In the genomic region with DNA sequence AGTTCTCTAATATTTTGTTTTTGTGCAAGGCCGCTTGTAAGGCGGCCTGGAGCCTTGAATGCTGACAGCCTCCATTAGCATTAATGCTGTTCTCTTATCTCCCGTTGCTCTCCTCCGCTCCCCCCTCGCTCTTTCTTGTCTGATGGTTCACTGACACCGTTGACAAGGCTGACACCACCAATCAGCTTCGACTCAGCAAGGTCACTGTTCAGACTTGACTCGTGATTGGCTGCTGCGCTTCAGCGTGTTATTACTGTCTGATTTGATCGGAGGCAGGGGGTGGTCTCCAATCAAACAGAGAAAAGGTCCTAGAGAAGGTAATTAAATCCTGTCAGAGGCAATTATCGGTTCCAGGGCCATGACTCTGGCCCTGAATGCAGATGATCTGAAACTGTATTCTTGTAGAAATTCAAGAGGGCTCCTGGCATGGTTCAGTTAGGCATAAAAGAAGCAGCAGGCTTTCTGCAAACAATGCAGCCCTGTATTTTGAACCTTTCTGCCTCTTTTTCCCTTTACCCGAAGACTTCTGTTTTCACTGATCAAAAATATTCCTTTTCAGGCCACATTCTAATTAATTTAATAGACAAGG, we compare ENCODE assay signal across 12 cellular contexts. TPM values are rescaled to one million over a fixed set of nuclear protein-coding genes. Genes with fewer than 3 reads are reported as not detected.
DNase-seq lines count a peak whose midpoint lies in the region; ATAC-seq and TF ChIP-seq lines count a peak whose summit lies in the region.
"Had no signal": no experiment of that assay in that cellular context is flagged by ENCODE, and none has a peak within 500 bp of the region (broad histone marks: within the 10 kb centered on the region; RNA-seq: fewer than 3 reads in every experiment).

No MANE protein-coding gene starts in this region.

- intact Hi-C loops in CD4-positive, alpha-beta T cell (cut with DNase I, micrococcal nuclease), result no loop called here

- no peak overlapping the region for H3K27ac Mint-ChIP-seq in CD4-positive, alpha-beta T cell
- H3K27ac Mint-ChIP-seq: CD14-positive monocyte; dendritic cell treated with granulocyte-macrophage colony-stimulating factor and Interleukin-4, amounts not matched to agents 40 ng/mL and 50 ng/mL, for 4 days had no signal

- peaks cover 2% of the 10 kb centered on the region for H3K9me3 Mint-ChIP-seq in CD4-positive, alpha-beta T cell

- no peak for TF ChIP-seq RAD21 in neural cell (conservative IDR thresholded peaks at IDR 0.05)

- H3K9me2 ChIP-seq in neural cell (ENCODE audit: insufficient read depth, low read length), result no peaks in the 10 kb centered on the region
- no peaks in the 10 kb centered on the region for H3K9me2 ChIP-seq in MM.1S (replicated peaks; ENCODE audit: insufficient read depth, low read length)

- no peak for TF ChIP-seq CTCF in CD4-positive, alpha-beta T cell (IDR thresholded peaks at IDR 0.05)
- TF ChIP-seq CTCF in fibroblast of lung (conservative IDR thresholded peaks at IDR 0.05 in 1 of 2, IDR thresholded peaks at IDR 0.05 in 1 of 2; ENCODE audit: low read depth in 1 of 2, low read length in 2 of 2) (no peak), neural cell (IDR thresholded peaks at IDR 0.05; ENCODE audit: poor library complexity, severe bottlenecking) (no peak), MM.1S (IDR thresholded peaks at IDR 0.05; ENCODE audit: low read length) (no peak), GM13976 (IDR thresholded peaks at IDR 0.05; ENCODE audit: borderline replicate concordance, control extremely low read depth, extremely low read depth, insufficient read depth, missing control alignments) (no peak)

- H3K4me3 ChIP-seq in fibroblast of lung (replicated peaks in 1 of 4; ENCODE audit: control extremely low read depth in 1 of 4, insufficient read depth in 1 of 4, low read depth in 3 of 4, low read length in 4 of 4), result peak overlapping the region in 1 of 4 experiments; percentile 0
- peak overlapping the region; percentile 58 for H3K4me3 ChIP-seq in neural cell (ENCODE audit: low read length)
- no peak overlapping the region for H3K4me3 ChIP-seq in MM.1S (ENCODE audit: low read length)
- H3K4me3 ChIP-seq: left lung had no signal

- H3K27me3 ChIP-seq in CD4-positive, alpha-beta T cell (ENCODE audit: control insufficient read depth, insufficient read depth, low read length), result no peaks in the 10 kb centered on the region
- H3K27me3 ChIP-seq in fibroblast of lung (ENCODE audit: control insufficient read depth, insufficient read depth, low read length) (no peaks in the 10 kb centered on the region), neural cell (ENCODE audit: insufficient read depth, low read depth, low read length) (no peaks in the 10 kb centered on the region), MM.1S (replicated peaks; ENCODE audit: insufficient read depth, low read length) (no peaks in the 10 kb centered on the region)
- H3K27me3 ChIP-seq: left lung had no signal

- TF ChIP-seq EP300 in neural cell (conservative IDR thresholded peaks at IDR 0.05; ENCODE audit: poor library complexity, severe bottlenecking), result peak; percentile 98

- in situ Hi-C loops in GM13976 (cut with MboI; ENCODE audit: low sequenced_read_pairs, unreplicated experiment), result no loop called here

- POLR2A ChIA-PET in CD4-positive, alpha-beta T cell (lab: Charles Lee), result no interaction called here

- H3K36me3 Mint-ChIP-seq in CD4-positive, alpha-beta T cell (ENCODE audit: low read depth), result no peaks in the 10 kb centered on the region
- H3K36me3 Mint-ChIP-seq: CD14-positive monocyte had no signal

- no peaks in the 10 kb centered on the region for H3K9me3 ChIP-seq in CD4-positive, alpha-beta T cell (ENCODE audit: control insufficient read depth, low read length)
- no peaks in the 10 kb centered on the region for H3K9me3 ChIP-seq in fibroblast of lung (ENCODE audit: control insufficient read depth, insufficient read depth, low read depth, low read length)
- no peaks in the 10 kb centered on the region for H3K9me3 ChIP-seq in neural cell (ENCODE audit: low read length)
- no peaks in the 10 kb centered on the region for H3K9me3 ChIP-seq in MM.1S (replicated peaks; ENCODE audit: insufficient read depth, low read length)
- H3K9me3 ChIP-seq: left lung had no signal

- H3K79me2 ChIP-seq in fibroblast of lung (ENCODE audit: control insufficient read depth, insufficient read depth, low read length) (no peaks in the 10 kb centered on the region), neural cell (replicated peaks; ENCODE audit: insufficient read depth, low read length) (no peaks in the 10 kb centered on the region), MM.1S (ENCODE audit: low read length) (no peaks in the 10 kb centered on the region)

- H3K4me3 Mint-ChIP-seq in CD4-positive, alpha-beta T cell, result no peak overlapping the region
- H3K4me3 Mint-ChIP-seq: CD14-positive monocyte; dendritic cell treated with granulocyte-macrophage colony-stimulating factor and Interleukin-4, amounts not matched to agents 40 ng/mL and 50 ng/mL, for 4 days had no signal

- no peaks in the 10 kb centered on the region for H3K4me1 ChIP-seq in fibroblast of lung (ENCODE audit: control insufficient read depth, extremely low read depth, insufficient read depth, low read length)
- no peaks in the 10 kb centered on the region for H3K4me1 ChIP-seq in MM.1S (ENCODE audit: low read length)
- H3K4me1 ChIP-seq: left lung had no signal

- CTCF ChIA-PET in CD4-positive, alpha-beta T cell (lab: Charles Lee), result no interaction called here

- H3K27ac ChIP-seq in CD4-positive, alpha-beta T cell (ENCODE audit: low read depth, low read length), result no peak overlapping the region
- H3K27ac ChIP-seq in fibroblast of lung (ENCODE audit: insufficient read depth, low read length) (no peak overlapping the region), neural cell (ENCODE audit: low read length) (peak overlapping the region; percentile 93), MM.1S (ENCODE audit: low read length) (no peak overlapping the region)
- H3K27ac ChIP-seq: left lung had no signal

- H3K9ac ChIP-seq in fibroblast of lung (ENCODE audit: insufficient read depth, low read length), result no peak overlapping the region
- peak overlapping the region; percentile 69 for H3K9ac ChIP-seq in neural cell (ENCODE audit: low read length)
- no peak overlapping the region for H3K9ac ChIP-seq in MM.1S (ENCODE audit: low read length)

- ATAC-seq in CD4-positive, alpha-beta T cell (ENCODE audit: poor library complexity), result peak; percentile 39
- ATAC-seq: left lung had no signal

- H3K36me3 ChIP-seq in fibroblast of lung (ENCODE audit: control insufficient read depth, insufficient read depth, low read length), result no peaks in the 10 kb centered on the region
- H3K36me3 ChIP-seq in neural cell (ENCODE audit: insufficient read depth, low read length), result no peaks in the 10 kb centered on the region
- no peaks in the 10 kb centered on the region for H3K36me3 ChIP-seq in MM.1S (replicated peaks; ENCODE audit: insufficient read depth, low read length)
- H3K36me3 ChIP-seq: left lung had no signal

- H2AFZ ChIP-seq in fibroblast of lung (ENCODE audit: low read length) (no peak overlapping the region), neural cell (ENCODE audit: low read depth, low read length) (peak overlapping the region; percentile 35), MM.1S (ENCODE audit: low read length) (no peak overlapping the region)

- DNase-seq in CD4-positive, alpha-beta T cell, result peak in 1 of 10 experiments; percentile 5
- DNase-seq in NCI-H748 (lab: John Stamatoyannopoulos, UW; ENCODE audit: unreplicated experiment) (peak; percentile 75), fibroblast of lung (ENCODE audit: low read depth in 2 of 2) (peak; percentile 4 to 36), MM.1S (no peak), T-helper 9 cell (no peak), NCI-H128 (lab: John Stamatoyannopoulos, UW; ENCODE audit: unreplicated experiment) (no peak), GM13976 (ENCODE audit: low spot score) (no peak)
- DNase-seq: activated CD8-positive, alpha-beta memory T cell treated with anti-CD3 and anti-CD28 coated beads, Interleukin-2, amount 50 U/mL, for 48 hours; left lung had no signal

- no peak overlapping the region for H3K4me2 ChIP-seq in fibroblast of lung (ENCODE audit: extremely low read depth, insufficient read depth, low read length)
- H3K4me2 ChIP-seq in neural cell (ENCODE audit: low read length), result peak overlapping the region; percentile 62
- no peak overlapping the region for H3K4me2 ChIP-seq in MM.1S (ENCODE audit: low read depth, low read length)

- H3K27me3 Mint-ChIP-seq in CD4-positive, alpha-beta T cell, result peaks cover 5% of the 10 kb centered on the region
- H3K27me3 Mint-ChIP-seq: dendritic cell treated with granulocyte-macrophage colony-stimulating factor and Interleukin-4, amounts not matched to agents 40 ng/mL and 50 ng/mL, for 4 days had no signal

- H3K4me1 Mint-ChIP-seq in CD4-positive, alpha-beta T cell (ENCODE audit: low read depth), result no peaks in the 10 kb centered on the region
- H3K4me1 Mint-ChIP-seq: CD14-positive monocyte had no signal

- H3F3A ChIP-seq in neural cell (ENCODE audit: insufficient read depth, low read length, poor library complexity, severe bottlenecking) (peaks cover 5% of the 10 kb centered on the region), MM.1S (ENCODE audit: insufficient read depth, low read length) (no peaks in the 10 kb centered on the region)

- no peaks in the 10 kb centered on the region for H4K20me1 ChIP-seq in fibroblast of lung (ENCODE audit: control insufficient read depth, extremely low read depth, insufficient read depth, low read length)
- H4K20me1 ChIP-seq in neural cell (ENCODE audit: insufficient read depth), result no peaks in the 10 kb centered on the region
- H4K20me1 ChIP-seq in MM.1S (ENCODE audit: insufficient read depth, low read length), result no peaks in the 10 kb centered on the region

RNA-seq across cellular contexts. Expression of gene MPPED2, which starts 49.3 kb away (rescaled TPM):
- 1 to 10 TPM in 1 of 2 experiments, under 1 TPM in 1; 0.96 to 1.7 TPM for total RNA-seq in CD4-positive, alpha-beta T cell
- total RNA-seq in fibroblast of lung, result under 0.01 TPM in 2 replicates
- 0.02 and 0.03 TPM in 2 replicates for polyA plus RNA-seq in fibroblast of lung
- polyA plus RNA-seq in fibroblast of lung (2012), result not detected in 2 replicates
- polyA minus RNA-seq in fibroblast of lung (ENCODE audit: low replicate concordance), result not detected in 2 replicates
- polyA plus RNA-seq in neural cell, result 81.4 and 99.7 TPM in 2 replicates
- polyA minus RNA-seq in neural cell, result 165 and 187 TPM in 2 replicates

Comparison
In these comparisons a context has a peak if more than half of its experiments do, and no peak if none do; other contexts are left out.
1. DNase-seq: peak in NCI-H748 (single experiment) and fibroblast of lung (2 of 2); none in MM.1S (single experiment), T-helper 9 cell (single experiment), NCI-H128 (single experiment) and GM13976 (single experiment).